Comparison of ENCODE assay signal across 24 cellular contexts in the genomic region with DNA sequence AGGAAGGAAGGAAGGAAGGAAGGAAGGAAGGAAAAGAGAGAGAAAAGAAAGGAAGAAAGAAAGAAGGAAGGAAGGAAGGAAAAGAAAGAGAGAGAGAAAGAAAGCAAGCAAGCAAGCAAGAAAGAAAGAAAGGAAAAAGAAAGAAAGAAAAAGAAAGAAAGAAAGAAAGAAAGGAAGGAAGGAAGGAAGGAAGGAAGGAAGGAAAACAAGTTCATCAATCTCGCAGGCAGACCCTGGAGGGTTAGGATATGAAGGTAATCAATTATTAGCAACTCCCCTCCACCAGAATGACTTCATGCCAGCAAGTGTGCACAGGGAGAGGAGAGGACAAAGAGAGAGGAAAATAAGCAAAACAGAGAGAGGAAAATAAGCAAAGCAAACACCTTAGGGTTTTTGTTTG.
"Had no signal": no experiment of that assay in that cellular context is flagged by ENCODE, and none has a peak within 500 bp of the region (broad histone marks: within the 10 kb centered on the region; RNA-seq: fewer than 3 reads in every experiment).

No MANE protein-coding gene starts in this region.

- H3K27ac ChIP-seq: colonic mucosa, epithelial cell of prostate, foreskin keratinocyte, gastroesophageal sphincter, heart right ventricle, left lung, lower lobe of right lung had no signal

- H3K27ac Mint-ChIP-seq: dendritic cell treated with granulocyte-macrophage colony-stimulating factor and Interleukin-4, amounts not matched to agents 40 ng/mL and 50 ng/mL, for 4 days; effector memory CD8-positive, alpha-beta T cell; endodermal cell; mesothelial cell of epicardium had no signal

- H3K9me3 ChIP-seq: colonic mucosa, gastroesophageal sphincter, heart right ventricle, left lung, lower lobe of right lung, mucosa of descending colon had no signal

- DNase-seq: colonic mucosa; cortex of kidney; effector CD8-positive, alpha-beta T cell; effector memory CD8-positive, alpha-beta T cell; endodermal cell; erythroblast; foreskin keratinocyte; heart right ventricle; hippocampal formation; left cardiac atrium; left lung; left ventricle myocardium superior; lower lobe of right lung; mesenchymal stem cell; mucosa of descending colon had no signal

- H3K4me3 Mint-ChIP-seq: dendritic cell treated with granulocyte-macrophage colony-stimulating factor and Interleukin-4, amounts not matched to agents 40 ng/mL and 50 ng/mL, for 4 days; effector memory CD8-positive, alpha-beta T cell; endodermal cell; mesothelial cell of epicardium had no signal

- FAIRE-seq: endometrium, frontal cortex, islet of Langerhans, keratinocyte had no signal

- ATAC-seq: effector memory CD8-positive, alpha-beta T cell; esophagus mucosa; foreskin keratinocyte; gastroesophageal sphincter; heart right ventricle; left cardiac atrium; left lung; left ventricle myocardium superior; lower lobe of right lung; mucosa of descending colon had no signal

- H3K4me1 ChIP-seq: colonic mucosa, foreskin keratinocyte, gastroesophageal sphincter, heart right ventricle, left lung, lower lobe of right lung had no signal

- H3K36me3 ChIP-seq: colonic mucosa, gastroesophageal sphincter, heart right ventricle, left lung, lower lobe of right lung had no signal

- H3K9me3 Mint-ChIP-seq: effector memory CD8-positive, alpha-beta T cell; endodermal cell; mesothelial cell of epicardium had no signal

- H3K27me3 ChIP-seq: colonic mucosa, foreskin keratinocyte, left lung had no signal

- H3K27me3 Mint-ChIP-seq: dendritic cell treated with granulocyte-macrophage colony-stimulating factor and Interleukin-4, amounts not matched to agents 40 ng/mL and 50 ng/mL, for 4 days had no signal

- H3K4me3 ChIP-seq: colonic mucosa, gastroesophageal sphincter, heart right ventricle, left lung, lower lobe of right lung, mucosa of descending colon had no signal

- H3K36me3 Mint-ChIP-seq: mesothelial cell of epicardium had no signal
